In the genomic region with DNA sequence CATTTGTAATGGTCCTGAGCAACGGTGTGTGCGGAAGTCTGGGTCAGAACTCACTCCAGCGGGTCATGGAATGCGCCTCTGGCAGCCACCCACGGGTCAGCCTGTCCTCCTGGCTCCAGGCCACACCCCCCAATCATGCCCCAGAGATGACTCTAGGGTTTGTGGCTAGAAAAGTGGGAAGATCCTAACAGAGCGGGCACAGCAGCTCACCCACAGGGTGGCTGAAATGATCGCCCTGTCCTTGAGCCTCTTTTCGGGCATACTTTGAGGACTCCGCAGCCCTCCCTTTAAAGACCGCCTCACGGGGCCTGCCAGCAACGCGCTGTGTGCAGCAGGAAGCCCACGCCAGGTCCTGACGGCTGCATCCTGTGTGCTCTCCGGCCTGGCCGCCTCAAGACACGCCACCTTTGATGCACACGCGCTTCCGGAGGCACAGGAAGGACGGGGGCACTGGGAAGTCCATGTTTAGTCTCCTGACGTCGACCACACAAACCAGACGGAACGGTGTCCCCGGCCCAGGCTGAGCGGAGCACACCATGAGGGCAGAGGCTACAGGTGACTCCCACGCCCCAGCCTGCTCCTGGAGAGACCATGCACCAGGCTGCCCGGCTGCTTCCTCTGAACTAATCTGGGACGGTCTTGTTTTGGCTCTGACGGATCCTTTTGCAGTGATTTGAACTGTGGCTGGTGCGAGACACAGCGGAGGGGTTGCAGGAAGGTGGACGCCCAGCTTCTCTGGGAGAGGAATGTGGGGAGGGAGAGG, we compare ENCODE assay signal across 10 cellular contexts.
DNase-seq lines count a peak whose midpoint lies in the region; ATAC-seq lines count a peak whose summit lies in the region.
"Had no signal": no experiment of that assay in that cellular context is flagged by ENCODE, and none has a peak within 500 bp of the region (broad histone marks: within the 10 kb centered on the region; RNA-seq: fewer than 3 reads in every experiment).

No MANE protein-coding gene starts in this region.

- H3K27ac Mint-ChIP-seq in natural killer cell treated with Interleukin-12 subunit alpha and Interleukin-12 subunit beta and Interleukin-15 and Interleukin-18, amount 100 ng/mL, for 72 hours = peak overlapping the region in 1 of 2 donors; percentile 88

- peak; percentile 71 to 86 for ATAC-seq in natural killer cell treated with Interleukin-12 subunit alpha and Interleukin-12 subunit beta and Interleukin-15 and Interleukin-18, amount 100 ng/mL, for 72 hours

- no peaks in the 10 kb centered on the region for H3K9me3 Mint-ChIP-seq in natural killer cell treated with Interleukin-12 subunit alpha and Interleukin-12 subunit beta and Interleukin-15 and Interleukin-18, amount 100 ng/mL, for 72 hours

- H3K9me3 ChIP-seq in MG63 = no peaks in the 10 kb centered on the region

- peaks cover 7% of the 10 kb centered on the region; the same call in 1 of the 2 replicates for H3K36me3 ChIP-seq in MG63

- peak overlapping the region; percentile 56 for H3K4me3 Mint-ChIP-seq in natural killer cell treated with Interleukin-12 subunit alpha and Interleukin-12 subunit beta and Interleukin-15 and Interleukin-18, amount 100 ng/mL, for 72 hours

- no peak overlapping the region for H3K4me3 ChIP-seq in MG63

- peak; percentile 51 for DNase-seq in CD1c-positive myeloid dendritic cell (ENCODE audit: extremely low spot score)
- peak; percentile 42 for DNase-seq in MG63
- DNase-seq in dermis blood vessel endothelial cell = peak; percentile 54
- peak; percentile 72 for DNase-seq in natural killer cell treated with Interleukin-12 subunit alpha and Interleukin-12 subunit beta and Interleukin-15 and Interleukin-18, amount 100 ng/mL, for 72 hours (ENCODE audit: low spot score)
- no peak for DNase-seq in D341Med (ENCODE audit: low spot score)
- DNase-seq in AML-193 (lab: John Stamatoyannopoulos, UW) = no peak
- DNase-seq in anterior cingulate cortex (lab: John Stamatoyannopoulos, UW) = no peak
- DNase-seq in RKO (ENCODE audit: low spot score) = no peak
- DNase-seq: mesendoderm, NCI-H187 treated with DMSO at 0.1 percent for 48 hours had no signal

- H3K27me3 ChIP-seq in MG63 = no peaks in the 10 kb centered on the region

- no peaks in the 10 kb centered on the region for H3K27me3 Mint-ChIP-seq in natural killer cell treated with Interleukin-12 subunit alpha and Interleukin-12 subunit beta and Interleukin-15 and Interleukin-18, amount 100 ng/mL, for 72 hours

- peaks cover 6 to 9% of the 10 kb centered on the region in 2 donors for H3K4me1 Mint-ChIP-seq in natural killer cell treated with Interleukin-12 subunit alpha and Interleukin-12 subunit beta and Interleukin-15 and Interleukin-18, amount 100 ng/mL, for 72 hours (ENCODE audit: low read depth in 2 of 2)

- no peaks in the 10 kb centered on the region for H3K36me3 Mint-ChIP-seq in natural killer cell treated with Interleukin-12 subunit alpha and Interleukin-12 subunit beta and Interleukin-15 and Interleukin-18, amount 100 ng/mL, for 72 hours

Comparison
In these comparisons a context has a peak if more than half of its experiments do, and no peak if none do; other contexts are left out.
1. DNase-seq: peak in CD1c-positive myeloid dendritic cell (single experiment), MG63 (single experiment), dermis blood vessel endothelial cell (single experiment) and natural killer cell treated with Interleukin-12 subunit alpha and Interleukin-12 subunit beta and Interleukin-15 and Interleukin-18, amount 100 ng/mL, for 72 hours (single experiment); none in D341Med (single experiment), AML-193 (0 of 2), anterior cingulate cortex (0 of 58) and RKO (single experiment).